ENCODE assay signal across 17 cellular contexts in the genomic region with DNA sequence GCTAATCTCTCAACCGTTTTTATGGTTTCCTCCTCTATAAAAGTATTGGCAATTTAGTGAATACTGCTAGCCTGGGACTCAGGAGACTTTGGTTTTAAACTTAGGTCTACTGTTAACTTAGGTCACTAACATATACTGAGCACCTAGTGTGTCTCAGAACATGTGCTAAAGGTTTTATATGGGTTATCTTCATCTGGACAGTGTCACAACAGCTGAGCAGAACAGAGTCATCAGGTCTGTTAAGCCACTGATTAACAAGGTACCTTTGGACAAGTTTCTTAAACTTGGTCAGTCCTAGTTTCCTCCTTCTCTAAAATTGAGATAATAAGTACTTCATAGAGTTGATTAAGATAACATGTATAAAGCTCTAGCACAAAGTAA. TPM values are rescaled to one million over a fixed set of nuclear protein-coding genes. Genes with fewer than 3 reads are reported as not detected.
A peak's percentile ranks its signal among the peaks of the same experiment; 100 is the strongest.
DNase-seq lines count a peak whose midpoint lies in the region; ATAC-seq, FAIRE-seq and TF ChIP-seq lines count a peak whose summit lies in the region.
"Had no signal": no experiment of that assay in that cellular context is flagged by ENCODE, and none has a peak within 500 bp of the region (broad histone marks: within the 10 kb centered on the region; RNA-seq: fewer than 3 reads in every experiment).

No MANE protein-coding gene starts in this region.

- H3K27ac ChIP-seq in small intestine (ENCODE audit: low read depth in 1 of 2, low read length in 1 of 2) = peak overlapping the region in 1 of 2 donors; percentile 64
- H3K27ac ChIP-seq in body of pancreas = no peak overlapping the region
- H3K27ac ChIP-seq: SJCRH30 had no signal

- H3K9me3 ChIP-seq in small intestine (ENCODE audit: control insufficient read depth, low read depth) (no peaks in the 10 kb centered on the region), body of pancreas (no peaks in the 10 kb centered on the region)
- H3K9me3 ChIP-seq: SJCRH30 had no signal

- no peaks in the 10 kb centered on the region for H3K27me3 Mint-ChIP-seq in T-helper 1 cell treated with Interleukin-12 subunit alpha and Interleukin-12 subunit beta and Interleukin-4 antibody, amounts not matched to agents 30 μg/mL and 1 μg/mL, for 36 hours (ENCODE audit: low read depth)
- H3K27me3 Mint-ChIP-seq in progenitor cell of endocrine pancreas = no peaks in the 10 kb centered on the region
- H3K27me3 Mint-ChIP-seq: naive thymus-derived CD4-positive, alpha-beta T cell had no signal

- peaks cover 2 to 3% of the 10 kb centered on the region in 2 donors for H3K4me1 ChIP-seq in small intestine (ENCODE audit: control insufficient read depth in 2 of 2, insufficient read depth in 1 of 2, low read depth in 1 of 2, low read length in 1 of 2)
- peaks cover 18% of the 10 kb centered on the region for H3K4me1 ChIP-seq in body of pancreas
- H3K4me1 ChIP-seq: SJCRH30 had no signal

- H3K27me3 ChIP-seq in small intestine (ENCODE audit: control insufficient read depth in 2 of 2, insufficient read depth in 2 of 2, low read length in 2 of 2) (no peaks in the 10 kb centered on the region), body of pancreas (no peaks in the 10 kb centered on the region)
- H3K27me3 ChIP-seq: SJCRH30 had no signal

- H3K36me3 ChIP-seq in small intestine (ENCODE audit: control insufficient read depth in 2 of 2, insufficient read depth in 2 of 2, low read length in 2 of 2) = no peaks in the 10 kb centered on the region
- no peaks in the 10 kb centered on the region for H3K36me3 ChIP-seq in body of pancreas (replicated peaks in 1 of 2; ENCODE audit: insufficient read depth in 1 of 2, low read depth in 2 of 2)

- intact Hi-C loops in body of pancreas (cut with DNase I) = loop anchor here (5.0 kb wide), 1 partner anchor 179 kb away; no protein-coding TSS in a partner anchor

- peaks cover 43% of the 10 kb centered on the region for H3K4me1 Mint-ChIP-seq in T-helper 1 cell treated with Interleukin-12 subunit alpha and Interleukin-12 subunit beta and Interleukin-4 antibody, amounts not matched to agents 30 μg/mL and 1 μg/mL, for 36 hours (ENCODE audit: low read depth)
- peaks cover 23% of the 10 kb centered on the region for H3K4me1 Mint-ChIP-seq in progenitor cell of endocrine pancreas (ENCODE audit: low read depth)

- TF ChIP-seq POLR2A in body of pancreas (IDR thresholded peaks at IDR 0.05) = no peak

- H3K27ac Mint-ChIP-seq in T-helper 1 cell treated with Interleukin-12 subunit alpha and Interleukin-12 subunit beta and Interleukin-4 antibody, amounts not matched to agents 30 μg/mL and 1 μg/mL, for 36 hours = peak overlapping the region; percentile 8
- H3K27ac Mint-ChIP-seq in progenitor cell of endocrine pancreas = no peak overlapping the region

- no peak for TF ChIP-seq CTCF in progenitor cell of endocrine pancreas (IDR thresholded peaks at IDR 0.05; ENCODE audit: unreplicated experiment)
- no peak for TF ChIP-seq CTCF in body of pancreas (IDR thresholded peaks at IDR 0.05)

- WGBS in small intestine, 3 donors = 17 to 62% (median 23%) methylated on average over 1 of the region's 1 CpG
- 65 to 84% methylated on average over 1 of the region's 1 CpG for WGBS in body of pancreas, 2 donors

- no peak overlapping the region for H3K4me3 Mint-ChIP-seq in T-helper 1 cell treated with Interleukin-12 subunit alpha and Interleukin-12 subunit beta and Interleukin-4 antibody, amounts not matched to agents 30 μg/mL and 1 μg/mL, for 36 hours
- no peak overlapping the region for H3K4me3 Mint-ChIP-seq in progenitor cell of endocrine pancreas (ENCODE audit: low read depth)

- no peak overlapping the region for H3K4me3 ChIP-seq in small intestine (ENCODE audit: low read depth in 1 of 2, low read length in 2 of 2)
- H3K4me3 ChIP-seq in body of pancreas = no peak overlapping the region
- H3K4me3 ChIP-seq: SJCRH30 had no signal

- H3K36me3 Mint-ChIP-seq in T-helper 1 cell treated with Interleukin-12 subunit alpha and Interleukin-12 subunit beta and Interleukin-4 antibody, amounts not matched to agents 30 μg/mL and 1 μg/mL, for 36 hours (ENCODE audit: low read depth) = peaks cover 7% of the 10 kb centered on the region
- H3K36me3 Mint-ChIP-seq in progenitor cell of endocrine pancreas (ENCODE audit: insufficient read depth) = no peaks in the 10 kb centered on the region

- no peak for DNase-seq in T-helper 1 cell
- peak; percentile 79 for DNase-seq in small intestine
- DNase-seq in NCI-H1105 treated with DMSO at 0.1 percent for 48 hours (lab: John Stamatoyannopoulos, UW) = no peak
- DNase-seq in progenitor cell of endocrine pancreas (ENCODE audit: low spot score, unreplicated experiment) = no peak
- no peak for DNase-seq in body of pancreas
- DNase-seq: activated CD4-positive, alpha-beta T cell treated with anti-CD3 and anti-CD28 coated beads for 48 hours; activated naive CD4-positive, alpha-beta T cell treated with anti-CD3 and anti-CD28 coated beads, Interleukin-2, amount 50 U/mL, for 16 hours; cerebellar nuclear complex; islet precursor cell; naive thymus-derived CD4-positive, alpha-beta T cell; NCI-H524; SJCRH30 had no signal

- ATAC-seq in HG02642 (IDR thresholded peaks at IDR 0.05; ENCODE audit: poor library complexity, unreplicated experiment) (peak; percentile 26), HG03457 (IDR thresholded peaks at IDR 0.05; ENCODE audit: unreplicated experiment) (peak; percentile 34), body of pancreas (no peak)
- ATAC-seq: naive thymus-derived CD4-positive, alpha-beta T cell had no signal

- no peak for FAIRE-seq in small intestine (lab: Jason Lieb, UNC)
- FAIRE-seq: D721Med had no signal

- no peaks in the 10 kb centered on the region for H3K9me3 Mint-ChIP-seq in T-helper 1 cell treated with Interleukin-12 subunit alpha and Interleukin-12 subunit beta and Interleukin-4 antibody, amounts not matched to agents 30 μg/mL and 1 μg/mL, for 36 hours
- no peaks in the 10 kb centered on the region for H3K9me3 Mint-ChIP-seq in progenitor cell of endocrine pancreas (ENCODE audit: low read depth)

RNA-seq across cellular contexts. Expression of gene NET1, which starts 30.6 kb away (rescaled TPM):
- polyA plus RNA-seq in small intestine = 100 to 1,000 TPM in 2 of 3 donors, 10 to 100 TPM in 1; 58.0 to 187 (median 147) TPM
- total RNA-seq in progenitor cell of endocrine pancreas (97.5 and 103 TPM in 2 replicates), body of pancreas (10 to 100 TPM; 37.9 to 70.3 TPM)

RNA-seq across cellular contexts. Expression of gene TUBAL3, which starts 38.4 kb away (rescaled TPM):
- 10 to 100 TPM; 11.4 to 97.7 (median 69.4) TPM for polyA plus RNA-seq in small intestine
- total RNA-seq in progenitor cell of endocrine pancreas = not detected in 2 replicates
- not detected for total RNA-seq in body of pancreas
- total RNA-seq: M059J; naive thymus-derived CD4-positive, alpha-beta T cell; SJCRH30 had no signal
- polyA plus RNA-seq: naive thymus-derived CD4-positive, alpha-beta T cell had no signal

RNA-seq across cellular contexts. Expression of gene CALML5, which starts 56.4 kb away (rescaled TPM):
- polyA plus RNA-seq in small intestine = not detected
- total RNA-seq in progenitor cell of endocrine pancreas (not detected in 2 replicates), body of pancreas (not detected)
- total RNA-seq: M059J; naive thymus-derived CD4-positive, alpha-beta T cell; SJCRH30 had no signal
- polyA plus RNA-seq: naive thymus-derived CD4-positive, alpha-beta T cell had no signal
